ENCODE assay signal across 1 cellular context in the genomic region with DNA sequence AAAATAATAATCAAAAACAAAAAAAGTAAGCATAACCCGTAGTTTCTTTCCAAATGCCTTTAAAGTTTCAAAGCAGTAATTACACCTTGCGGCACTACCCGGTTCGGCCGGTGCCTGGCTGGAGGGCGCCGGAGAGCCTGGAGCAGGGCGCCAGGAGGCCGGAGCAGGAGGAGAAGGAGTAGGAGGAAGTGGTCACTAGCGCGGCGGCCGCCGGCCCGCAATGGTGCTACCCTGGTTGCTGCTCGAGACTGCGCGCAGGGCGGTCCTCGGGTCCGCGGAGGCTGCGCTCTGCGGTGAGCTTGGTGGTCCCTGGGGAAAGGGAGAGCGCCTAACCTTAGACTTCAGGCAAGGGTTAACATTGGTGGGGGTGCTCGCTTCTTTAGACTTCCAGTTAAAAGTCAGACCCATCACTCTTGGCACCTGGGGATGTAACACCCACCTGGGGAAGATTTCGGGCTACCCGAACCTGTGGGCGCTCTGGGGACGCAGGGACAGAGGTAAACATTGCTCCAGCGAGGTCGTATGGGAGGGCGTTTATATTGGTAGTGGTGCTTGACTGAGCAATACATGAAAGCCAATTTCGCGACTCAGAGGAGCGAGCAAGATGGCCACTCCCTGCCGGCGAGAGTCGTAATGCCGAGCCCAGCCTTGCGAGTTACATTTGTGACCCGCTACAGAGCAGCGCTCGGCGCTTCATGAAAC.
TF ChIP-seq lines count a peak whose summit lies in the region.

No MANE protein-coding gene starts in this region.

TF ChIP-seq in HEK293, 187 proteins besides CTCF, POLR2A, EP300 and RAD21 (continued from another document and continues in another):
- TF ChIP-seq, protein P1, sequence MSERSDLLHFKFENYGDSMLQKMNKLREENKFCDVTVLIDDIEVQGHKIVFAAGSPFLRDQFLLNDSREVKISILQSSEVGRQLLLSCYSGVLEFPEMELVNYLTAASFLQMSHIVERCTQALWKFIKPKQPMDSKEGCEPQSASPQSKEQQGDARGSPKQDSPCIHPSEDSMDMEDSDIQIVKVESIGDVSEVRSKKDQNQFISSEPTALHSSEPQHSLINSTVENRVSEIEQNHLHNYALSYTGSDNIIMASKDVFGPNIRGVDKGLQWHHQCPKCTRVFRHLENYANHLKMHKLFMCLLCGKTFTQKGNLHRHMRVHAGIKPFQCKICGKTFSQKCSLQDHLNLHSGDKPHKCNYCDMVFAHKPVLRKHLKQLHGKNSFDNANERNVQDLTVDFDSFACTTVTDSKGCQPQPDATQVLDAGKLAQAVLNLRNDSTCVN (tag by site-specific recombination; optimal IDR thresholded peaks at IDR 0.05): peak; percentile 83
- peak; percentile 47; the same call in 1 of the 2 replicates for TF ChIP-seq ZNF391 (tag by site-specific recombination; IDR thresholded peaks at IDR 0.05; ENCODE audit: borderline replicate concordance, low read depth)
- 0 out of 2 replicates have a peak, but pooled peaks have one; percentile 41 for TF ChIP-seq INSM2 (tag by site-specific recombination; IDR thresholded peaks at IDR 0.05)
- peak; percentile 47 for TF ChIP-seq OSR2 (tag by site-specific recombination; IDR thresholded peaks at IDR 0.05)
- peak; percentile 60; the same call in 1 of the 2 replicates for TF ChIP-seq SP7 (tag by site-specific recombination; IDR thresholded peaks at IDR 0.05)
- TF ChIP-seq ZNF423 (tag by site-specific recombination; IDR thresholded peaks at IDR 0.05): peak; percentile 89
- peak; percentile 51; the same call in 1 of the 2 replicates for TF ChIP-seq ZFHX2 (tag by site-specific recombination; conservative IDR thresholded peaks at IDR 0.05)
- TF ChIP-seq, protein P2, sequence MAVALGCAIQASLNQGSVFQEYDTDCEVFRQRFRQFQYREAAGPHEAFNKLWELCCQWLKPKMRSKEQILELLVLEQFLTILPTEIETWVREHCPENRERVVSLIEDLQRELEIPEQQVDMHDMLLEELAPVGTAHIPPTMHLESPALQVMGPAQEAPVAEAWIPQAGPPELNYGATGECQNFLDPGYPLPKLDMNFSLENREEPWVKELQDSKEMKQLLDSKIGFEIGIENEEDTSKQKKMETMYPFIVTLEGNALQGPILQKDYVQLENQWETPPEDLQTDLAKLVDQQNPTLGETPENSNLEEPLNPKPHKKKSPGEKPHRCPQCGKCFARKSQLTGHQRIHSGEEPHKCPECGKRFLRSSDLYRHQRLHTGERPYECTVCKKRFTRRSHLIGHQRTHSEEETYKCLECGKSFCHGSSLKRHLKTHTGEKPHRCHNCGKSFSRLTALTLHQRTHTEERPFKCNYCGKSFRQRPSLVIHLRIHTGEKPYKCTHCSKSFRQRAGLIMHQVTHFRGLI (tag by site-specific recombination; IDR thresholded peaks at IDR 0.05): peak; percentile 9; the same call in 1 of the 2 replicates
- peak; percentile 72; the same call in 1 of the 2 replicates for TF ChIP-seq ZSCAN30 (tag by site-specific recombination; IDR thresholded peaks at IDR 0.05)
- TF ChIP-seq, protein P3, sequence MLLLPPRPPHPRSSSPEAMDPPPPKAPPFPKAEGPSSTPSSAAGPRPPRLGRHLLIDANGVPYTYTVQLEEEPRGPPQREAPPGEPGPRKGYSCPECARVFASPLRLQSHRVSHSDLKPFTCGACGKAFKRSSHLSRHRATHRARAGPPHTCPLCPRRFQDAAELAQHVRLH (tag by site-specific recombination; IDR thresholded peaks at IDR 0.05): peak; percentile 54; the same call in 1 of the 2 replicates
- TF ChIP-seq, protein P4, sequence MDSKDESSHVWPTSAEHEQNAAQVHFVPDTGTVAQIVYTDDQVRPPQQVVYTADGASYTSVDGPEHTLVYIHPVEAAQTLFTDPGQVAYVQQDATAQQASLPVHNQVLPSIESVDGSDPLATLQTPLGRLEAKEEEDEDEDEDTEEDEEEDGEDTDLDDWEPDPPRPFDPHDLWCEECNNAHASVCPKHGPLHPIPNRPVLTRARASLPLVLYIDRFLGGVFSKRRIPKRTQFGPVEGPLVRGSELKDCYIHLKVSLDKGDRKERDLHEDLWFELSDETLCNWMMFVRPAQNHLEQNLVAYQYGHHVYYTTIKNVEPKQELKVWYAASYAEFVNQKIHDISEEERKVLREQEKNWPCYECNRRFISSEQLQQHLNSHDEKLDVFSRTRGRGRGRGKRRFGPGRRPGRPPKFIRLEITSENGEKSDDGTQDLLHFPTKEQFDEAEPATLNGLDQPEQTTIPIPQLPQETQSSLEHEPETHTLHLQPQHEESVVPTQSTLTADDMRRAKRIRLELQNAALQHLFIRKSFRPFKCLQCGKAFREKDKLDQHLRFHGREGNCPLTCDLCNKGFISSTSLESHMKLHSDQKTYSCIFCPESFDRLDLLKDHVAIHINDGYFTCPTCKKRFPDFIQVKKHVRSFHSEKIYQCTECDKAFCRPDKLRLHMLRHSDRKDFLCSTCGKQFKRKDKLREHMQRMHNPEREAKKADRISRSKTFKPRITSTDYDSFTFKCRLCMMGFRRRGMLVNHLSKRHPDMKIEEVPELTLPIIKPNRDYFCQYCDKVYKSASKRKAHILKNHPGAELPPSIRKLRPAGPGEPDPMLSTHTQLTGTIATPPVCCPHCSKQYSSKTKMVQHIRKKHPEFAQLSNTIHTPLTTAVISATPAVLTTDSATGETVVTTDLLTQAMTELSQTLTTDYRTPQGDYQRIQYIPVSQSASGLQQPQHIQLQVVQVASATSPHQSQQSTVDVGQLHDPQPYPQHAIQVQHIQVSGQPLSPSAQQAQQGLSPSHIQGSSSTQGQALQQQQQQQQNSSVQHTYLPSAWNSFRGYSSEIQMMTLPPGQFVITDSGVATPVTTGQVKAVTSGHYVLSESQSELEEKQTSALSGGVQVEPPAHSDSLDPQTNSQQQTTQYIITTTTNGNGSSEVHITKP (tag by site-specific recombination; IDR thresholded peaks at IDR 0.05): peak; percentile 69
- TF ChIP-seq ZNF2 (tag by site-specific recombination; IDR thresholded peaks at IDR 0.05): peak; percentile 91
- no peak for TF ChIP-seq ZIC2 (tag by site-specific recombination; IDR thresholded peaks at IDR 0.05)
- TF ChIP-seq HOXC10 (CRISPR knock-in tag; IDR thresholded peaks at IDR 0.05): no peak
- TF ChIP-seq ZBTB17 (tag by site-specific recombination; IDR thresholded peaks at IDR 0.05): peak; percentile 72
- 0 out of 2 replicates have a peak, but pooled peaks have one; percentile 27 for TF ChIP-seq EGR2 (tag by site-specific recombination; IDR thresholded peaks at IDR 0.05; ENCODE audit: low read depth)
- TF ChIP-seq ZNF624 (tag by site-specific recombination; IDR thresholded peaks at IDR 0.05): no peak
- TF ChIP-seq YY2 (tag by site-specific recombination; IDR thresholded peaks at IDR 0.05): 0 out of 2 replicates have a peak, but pooled peaks have one; percentile 19
- TF ChIP-seq ZNF394 (tag by site-specific recombination; IDR thresholded peaks at IDR 0.05; ENCODE audit: borderline replicate concordance): peak; percentile 50; the same call in 1 of the 2 replicates
- TF ChIP-seq SP2 (tag by site-specific recombination; IDR thresholded peaks at IDR 0.05): peak; percentile 31
- peak; percentile 77 for TF ChIP-seq PATZ1 (tag by site-specific recombination; IDR thresholded peaks at IDR 0.05)
- TF ChIP-seq, protein P5, sequence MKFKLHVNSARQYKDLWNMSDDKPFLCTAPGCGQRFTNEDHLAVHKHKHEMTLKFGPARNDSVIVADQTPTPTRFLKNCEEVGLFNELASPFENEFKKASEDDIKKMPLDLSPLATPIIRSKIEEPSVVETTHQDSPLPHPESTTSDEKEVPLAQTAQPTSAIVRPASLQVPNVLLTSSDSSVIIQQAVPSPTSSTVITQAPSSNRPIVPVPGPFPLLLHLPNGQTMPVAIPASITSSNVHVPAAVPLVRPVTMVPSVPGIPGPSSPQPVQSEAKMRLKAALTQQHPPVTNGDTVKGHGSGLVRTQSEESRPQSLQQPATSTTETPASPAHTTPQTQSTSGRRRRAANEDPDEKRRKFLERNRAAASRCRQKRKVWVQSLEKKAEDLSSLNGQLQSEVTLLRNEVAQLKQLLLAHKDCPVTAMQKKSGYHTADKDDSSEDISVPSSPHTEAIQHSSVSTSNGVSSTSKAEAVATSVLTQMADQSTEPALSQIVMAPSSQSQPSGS (tag by site-specific recombination; IDR thresholded peaks at IDR 0.05; ENCODE audit: low read depth): no peak
- TF ChIP-seq ZNF335 (tag by site-specific recombination; conservative IDR thresholded peaks at IDR 0.05): peak; percentile 78
- peak; percentile 75 for TF ChIP-seq ZXDB (tag by site-specific recombination; IDR thresholded peaks at IDR 0.05)
- no peak for TF ChIP-seq ZNF311 (tag by site-specific recombination; IDR thresholded peaks at IDR 0.05; ENCODE audit: borderline replicate concordance)
- peak; percentile 87 for TF ChIP-seq ZNF600 (tag by site-specific recombination; IDR thresholded peaks at IDR 0.05)
- no peak for TF ChIP-seq ZNF350 (tag by site-specific recombination; IDR thresholded peaks at IDR 0.05)
- TF ChIP-seq YY1 (tag by site-specific recombination; IDR thresholded peaks at IDR 0.05): peak; percentile 74
- peak; percentile 81 for TF ChIP-seq IKZF3 (tag by site-specific recombination; IDR thresholded peaks at IDR 0.05)
- TF ChIP-seq ZNF707 (tag by site-specific recombination; IDR thresholded peaks at IDR 0.05): no peak
- TF ChIP-seq ZFP69B (tag by site-specific recombination; IDR thresholded peaks at IDR 0.05): peak; percentile 32; the same call in 1 of the 2 replicates
- peak; percentile 66; the same call in 1 of the 2 replicates for TF ChIP-seq KLF8 (tag by site-specific recombination; IDR thresholded peaks at IDR 0.05)
- TF ChIP-seq, protein P6, sequence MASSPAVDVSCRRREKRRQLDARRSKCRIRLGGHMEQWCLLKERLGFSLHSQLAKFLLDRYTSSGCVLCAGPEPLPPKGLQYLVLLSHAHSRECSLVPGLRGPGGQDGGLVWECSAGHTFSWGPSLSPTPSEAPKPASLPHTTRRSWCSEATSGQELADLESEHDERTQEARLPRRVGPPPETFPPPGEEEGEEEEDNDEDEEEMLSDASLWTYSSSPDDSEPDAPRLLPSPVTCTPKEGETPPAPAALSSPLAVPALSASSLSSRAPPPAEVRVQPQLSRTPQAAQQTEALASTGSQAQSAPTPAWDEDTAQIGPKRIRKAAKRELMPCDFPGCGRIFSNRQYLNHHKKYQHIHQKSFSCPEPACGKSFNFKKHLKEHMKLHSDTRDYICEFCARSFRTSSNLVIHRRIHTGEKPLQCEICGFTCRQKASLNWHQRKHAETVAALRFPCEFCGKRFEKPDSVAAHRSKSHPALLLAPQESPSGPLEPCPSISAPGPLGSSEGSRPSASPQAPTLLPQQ (tag by site-specific recombination; IDR thresholded peaks at IDR 0.05): peak; percentile 60
- no peak for TF ChIP-seq ZNF768 (tag by site-specific recombination; IDR thresholded peaks at IDR 0.05)
- peak; percentile 68; the same call in 1 of the 2 replicates for TF ChIP-seq KLF16 (tag by site-specific recombination; IDR thresholded peaks at IDR 0.05)
- peak; percentile 45; the same call in 1 of the 2 replicates for TF ChIP-seq SP3 (tag by site-specific recombination; IDR thresholded peaks at IDR 0.05)
- TF ChIP-seq, protein P7, sequence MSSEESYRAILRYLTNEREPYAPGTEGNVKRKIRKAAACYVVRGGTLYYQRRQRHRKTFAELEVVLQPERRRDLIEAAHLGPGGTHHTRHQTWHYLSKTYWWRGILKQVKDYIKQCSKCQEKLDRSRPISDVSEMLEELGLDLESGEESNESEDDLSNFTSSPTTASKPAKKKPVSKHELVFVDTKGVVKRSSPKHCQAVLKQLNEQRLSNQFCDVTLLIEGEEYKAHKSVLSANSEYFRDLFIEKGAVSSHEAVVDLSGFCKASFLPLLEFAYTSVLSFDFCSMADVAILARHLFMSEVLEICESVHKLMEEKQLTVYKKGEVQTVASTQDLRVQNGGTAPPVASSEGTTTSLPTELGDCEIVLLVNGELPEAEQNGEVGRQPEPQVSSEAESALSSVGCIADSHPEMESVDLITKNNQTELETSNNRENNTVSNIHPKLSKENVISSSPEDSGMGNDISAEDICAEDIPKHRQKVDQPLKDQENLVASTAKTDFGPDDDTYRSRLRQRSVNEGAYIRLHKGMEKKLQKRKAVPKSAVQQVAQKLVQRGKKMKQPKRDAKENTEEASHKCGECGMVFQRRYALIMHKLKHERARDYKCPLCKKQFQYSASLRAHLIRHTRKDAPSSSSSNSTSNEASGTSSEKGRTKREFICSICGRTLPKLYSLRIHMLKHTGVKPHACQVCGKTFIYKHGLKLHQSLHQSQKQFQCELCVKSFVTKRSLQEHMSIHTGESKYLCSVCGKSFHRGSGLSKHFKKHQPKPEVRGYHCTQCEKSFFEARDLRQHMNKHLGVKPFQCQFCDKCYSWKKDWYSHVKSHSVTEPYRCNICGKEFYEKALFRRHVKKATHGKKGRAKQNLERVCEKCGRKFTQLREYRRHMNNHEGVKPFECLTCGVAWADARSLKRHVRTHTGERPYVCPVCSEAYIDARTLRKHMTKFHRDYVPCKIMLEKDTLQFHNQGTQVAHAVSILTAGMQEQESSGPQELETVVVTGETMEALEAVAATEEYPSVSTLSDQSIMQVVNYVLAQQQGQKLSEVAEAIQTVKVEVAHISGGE (tag by site-specific recombination; conservative IDR thresholded peaks at IDR 0.05; ENCODE audit: low read depth): peak; percentile 84
- peak; percentile 38; the same call in 1 of the 2 replicates for TF ChIP-seq ZNF561 (tag by site-specific recombination; IDR thresholded peaks at IDR 0.05; ENCODE audit: borderline replicate concordance)
